12 cellular contexts compared by ENCODE assay signal in genomic region chr11:105080358-105080757, GRCh38. TPM values are rescaled to one million over a fixed set of nuclear protein-coding genes. Genes with fewer than 3 reads are reported as not detected.
DNase-seq lines count a peak whose midpoint lies in the region; FAIRE-seq and TF ChIP-seq lines count a peak whose summit lies in the region.
"Not testable (repeated sequence)": the region's sequence is repeated elsewhere in the genome, so short reads cannot be mapped to it uniquely, and the experiment has no call there.
"Had no signal": no experiment of that assay in that cellular context is flagged by ENCODE, and none has a peak within 500 bp of the region (broad histone marks: within the 10 kb centered on the region; RNA-seq: fewer than 3 reads in every experiment).

No MANE protein-coding gene starts in this region.

- 0 out of 2 replicates have a peak overlapping the region, but pooled peaks have one; percentile 3 for H3K4me2 ChIP-seq in BLaER1
- H3K4me2 ChIP-seq in keratinocyte (ENCODE audit: control insufficient read depth, extremely low read depth, insufficient read depth, low read depth, low read length), result peak overlapping the region; percentile 8
- peak overlapping the region; percentile 46 for H3K4me2 ChIP-seq in smooth muscle cell

- not testable (repeated sequence) for DNase-seq in H54 (ENCODE audit: insufficient read length, low spot score); T-helper 2 cell treated with Interferon-gamma antibody and Interleukin-4, amounts not matched to agents 5 μg/mL and 100 μg/mL, for 36 hours (ENCODE audit: low spot score); keratinocyte (ENCODE audit: low read depth, low spot score); mesothelial cell of epicardium (ENCODE audit: low spot score in 2 of 2, unreplicated experiment in 2 of 2); smooth muscle cell (lab: John Stamatoyannopoulos, UW; ENCODE audit: unreplicated experiment)
- peak; percentile 29 to 45 for DNase-seq in cardiac fibroblast (ENCODE audit: low read depth in 2 of 2)
- DNase-seq in fibroblast of peridontal ligament (ENCODE audit: extremely low read depth), result peak; percentile 18

- not testable (repeated sequence) for H3K27me3 ChIP-seq in BLaER1; keratinocyte (ENCODE audit: control insufficient read depth, extremely low read depth, insufficient read depth, low read length); smooth muscle cell (ENCODE audit: low read depth)

- H3K36me3 Mint-ChIP-seq in T-helper 2 cell treated with Interferon-gamma antibody and Interleukin-4, amounts not matched to agents 5 μg/mL and 100 μg/mL, for 36 hours (ENCODE audit: low read depth); mesothelial cell of epicardium: not testable (repeated sequence)

- not testable (repeated sequence) for H4K20me1 ChIP-seq in BLaER1; keratinocyte (ENCODE audit: control insufficient read depth, extremely low read depth, insufficient read depth, low read length); smooth muscle cell (ENCODE audit: low read depth)

- TF ChIP-seq POLR2A in H54 (IDR thresholded peaks at IDR 0.05; ENCODE audit: low read depth, low read length), result not testable (repeated sequence)

- H3K9ac ChIP-seq in BLaER1; keratinocyte (ENCODE audit: control insufficient read depth, extremely low read depth, insufficient read depth, low read length); smooth muscle cell (ENCODE audit: low read depth): not testable (repeated sequence)

- H3K4me3 ChIP-seq in BLaER1; cardiac fibroblast (replicated peaks in 1 of 2; ENCODE audit: low read depth in 2 of 2, low read length in 2 of 2); keratinocyte (ENCODE audit: control insufficient read depth in 2 of 3, extremely low read depth in 1 of 3, insufficient read depth in 2 of 3, low read depth in 1 of 3, low read length in 3 of 3); smooth muscle cell: not testable (repeated sequence)

- peaks cover 23% of the 10 kb centered on the region for H3K27me3 Mint-ChIP-seq in T-helper 2 cell treated with Interferon-gamma antibody and Interleukin-4, amounts not matched to agents 5 μg/mL and 100 μg/mL, for 36 hours (ENCODE audit: low read depth)
- not testable (repeated sequence) for H3K27me3 Mint-ChIP-seq in mesothelial cell of epicardium (ENCODE audit: low read depth)

- H3K9me3 Mint-ChIP-seq in T-helper 2 cell treated with Interferon-gamma antibody and Interleukin-4, amounts not matched to agents 5 μg/mL and 100 μg/mL, for 36 hours, result not testable (repeated sequence)
- peaks cover 14% of the 10 kb centered on the region for H3K9me3 Mint-ChIP-seq in mesothelial cell of epicardium

- H3K4me1 ChIP-seq in BLaER1; keratinocyte (ENCODE audit: control insufficient read depth, extremely low read depth, insufficient read depth, low read length); smooth muscle cell (ENCODE audit: low read depth): not testable (repeated sequence)

- peak overlapping the region; percentile 3 for H3K4me3 Mint-ChIP-seq in T-helper 2 cell treated with Interferon-gamma antibody and Interleukin-4, amounts not matched to agents 5 μg/mL and 100 μg/mL, for 36 hours
- H3K4me3 Mint-ChIP-seq in mesothelial cell of epicardium, result not testable (repeated sequence)

- not testable (repeated sequence) for H3K36me3 ChIP-seq in BLaER1; keratinocyte (ENCODE audit: control insufficient read depth in 2 of 2, extremely low read depth in 1 of 2, insufficient read depth in 2 of 2, low read length in 2 of 2); smooth muscle cell (ENCODE audit: low read depth)

- not testable (repeated sequence) for H3F3A ChIP-seq in smooth muscle cell (ENCODE audit: low read depth)

- dilution Hi-C loops in keratinocyte (cut with MboI; ENCODE audit: extremely low pct_ligation_motif_present, low sequenced_read_pairs), result not testable (repeated sequence)

- peak overlapping the region; percentile 63 for H2AFZ ChIP-seq in keratinocyte (ENCODE audit: control insufficient read depth, low read length)
- peak overlapping the region; percentile 75 for H2AFZ ChIP-seq in smooth muscle cell (ENCODE audit: low read depth)

- not testable (repeated sequence) for H3K9me3 ChIP-seq in BLaER1; keratinocyte (ENCODE audit: control insufficient read depth, low read depth, low read length); smooth muscle cell (replicated peaks; ENCODE audit: low read depth)

- H3K4me1 Mint-ChIP-seq in T-helper 2 cell treated with Interferon-gamma antibody and Interleukin-4, amounts not matched to agents 5 μg/mL and 100 μg/mL, for 36 hours (ENCODE audit: low read depth), result peaks cover 12% of the 10 kb centered on the region
- H3K4me1 Mint-ChIP-seq in mesothelial cell of epicardium, result peaks cover 26% of the 10 kb centered on the region

- not testable (repeated sequence) for H3K27ac Mint-ChIP-seq in T-helper 2 cell treated with Interferon-gamma antibody and Interleukin-4, amounts not matched to agents 5 μg/mL and 100 μg/mL, for 36 hours
- H3K27ac Mint-ChIP-seq in mesothelial cell of epicardium, result peak overlapping the region; percentile 62

- WGBS in smooth muscle cell (ENCODE audit: low lambda C conversion rate), result 14% methylated on average over 2 of the region's 2 CpGs

- H3K9me1 ChIP-seq in keratinocyte (ENCODE audit: control insufficient read depth, extremely low read depth, insufficient read depth, low read length), result not testable (repeated sequence)

- H3K79me2 ChIP-seq in keratinocyte (ENCODE audit: control insufficient read depth, insufficient read depth, low read length); smooth muscle cell (ENCODE audit: low read depth): not testable (repeated sequence)

- FAIRE-seq in H54 (lab: Jason Lieb, UNC), result peak; percentile 41
- peak; percentile 79 for FAIRE-seq in keratinocyte (lab: Jason Lieb, UNC)

- H3K27ac ChIP-seq in BLaER1; keratinocyte (ENCODE audit: control insufficient read depth, insufficient read depth, low read length); smooth muscle cell (ENCODE audit: low read depth): not testable (repeated sequence)

- not testable (repeated sequence) for TF ChIP-seq CTCF in cardiac fibroblast (IDR thresholded peaks at IDR 0.05; ENCODE audit: low read depth, low read length); keratinocyte (optimal IDR thresholded peaks at IDR 0.05 in 1 of 3, IDR thresholded peaks at IDR 0.05 in 1 of 3, conservative IDR thresholded peaks at IDR 0.05 in 1 of 3; ENCODE audit: extremely low read depth in 1 of 3, insufficient read depth in 2 of 3, low read length in 3 of 3); mesothelial cell of epicardium (IDR thresholded peaks at IDR 0.05; ENCODE audit: unreplicated experiment); smooth muscle cell (IDR thresholded peaks at IDR 0.05; ENCODE audit: borderline replicate concordance, insufficient read depth, poor library complexity, severe bottlenecking)

RNA-seq across cellular contexts. Expression of gene CARD16, which starts 35.2 kb away (rescaled TPM):
- 11.9 to 16.6 TPM (median 13.4 TPM) in 3 replicates for polyA plus RNA-seq in keratinocyte
- polyA plus RNA-seq in keratinocyte (2011; ENCODE audit: low read depth), result 0.86 TPM
- polyA plus RNA-seq in keratinocyte (2011; cell fraction: cytosol; rRNA removed), result 16.0 and 23.4 TPM in 2 replicates
- polyA plus RNA-seq in keratinocyte (2011; cell fraction: nucleus; rRNA removed), result 5.0 and 7.2 TPM in 2 replicates
- polyA plus RNA-seq in keratinocyte (2012; ENCODE audit: low replicate concordance), result 3.2 and 14.3 TPM in 2 replicates
- 2.1 to 5.2 TPM in 2 of 3 replicates, not detected in the other for polyA minus RNA-seq in keratinocyte
- 3.5 TPM for polyA minus RNA-seq in keratinocyte (2011; cell fraction: cytosol; rRNA and poly(A)+ RNA removed)
- 0.84 and 1.9 TPM in 2 replicates for polyA minus RNA-seq in keratinocyte (2011; cell fraction: nucleus; rRNA and poly(A)+ RNA removed)
- total RNA-seq in mesothelial cell of epicardium, result 1.5 to 2.3 TPM (median 1.6 TPM) in 3 replicates
- 1.3 and 3.7 TPM in 2 replicates for total RNA-seq in smooth muscle cell
- polyA plus RNA-seq in smooth muscle cell, result 5.5 and 12.7 TPM in 2 replicates
- total RNA-seq: HT-29, LHCN-M2 had no signal
- polyA plus RNA-seq: A549 had no signal

RNA-seq across cellular contexts. Expression of gene CASP1, which starts 45.4 kb away (rescaled TPM):
- polyA plus RNA-seq in keratinocyte, result 30.7 to 69.1 TPM (median 56.0 TPM) in 3 replicates
- polyA plus RNA-seq in keratinocyte (2011; ENCODE audit: low read depth), result 122 TPM
- 43.6 and 54.5 TPM in 2 replicates for polyA plus RNA-seq in keratinocyte (2011; cell fraction: cytosol; rRNA removed)
- polyA plus RNA-seq in keratinocyte (2011; cell fraction: nucleus; rRNA removed), result 43.5 and 50.7 TPM in 2 replicates
- 68.6 and 117 TPM in 2 replicates for polyA plus RNA-seq in keratinocyte (2012; ENCODE audit: low replicate concordance)
- 1.2 to 38.5 TPM (median 23.0 TPM) in 3 replicates for polyA minus RNA-seq in keratinocyte
- polyA minus RNA-seq in keratinocyte (2011; cell fraction: cytosol; rRNA and poly(A)+ RNA removed), result 27.4 TPM
- polyA minus RNA-seq in keratinocyte (2011; cell fraction: nucleus; rRNA and poly(A)+ RNA removed), result 13.1 and 18.5 TPM in 2 replicates
- total RNA-seq in mesothelial cell of epicardium, result 2.7 to 4.9 TPM (median 2.8 TPM) in 3 replicates
- 0.90 TPM in 1 of 2 replicates, not detected in the other for total RNA-seq in smooth muscle cell
- 1.2 TPM in 1 of 2 replicates, not detected in the other for polyA plus RNA-seq in smooth muscle cell
- total RNA-seq: HT-29 had no signal

RNA-seq across cellular contexts. Expression of gene CASP5, which starts 57.4 kb away (rescaled TPM):
- polyA plus RNA-seq in keratinocyte, result 0.15 TPM in 1 of 3 replicates, not detected in the others
- not detected for polyA plus RNA-seq in keratinocyte (2011; ENCODE audit: low read depth)
- polyA plus RNA-seq in keratinocyte (2011; cell fraction: cytosol; rRNA removed), result not detected in 2 replicates
- 0.51 and 0.87 TPM in 2 replicates for polyA plus RNA-seq in keratinocyte (2011; cell fraction: nucleus; rRNA removed)
- 0.39 TPM in 1 of 2 replicates, not detected in the other for polyA plus RNA-seq in keratinocyte (2012; ENCODE audit: low replicate concordance)
- polyA minus RNA-seq in keratinocyte, result not detected in 3 replicates
- polyA minus RNA-seq in keratinocyte (2011; cell fraction: cytosol; rRNA and poly(A)+ RNA removed), result not detected
- polyA minus RNA-seq in keratinocyte (2011; cell fraction: nucleus; rRNA and poly(A)+ RNA removed), result not detected in 2 replicates
- total RNA-seq in mesothelial cell of epicardium, result not detected in 3 replicates
- not detected in 2 replicates for total RNA-seq in smooth muscle cell
- polyA plus RNA-seq in smooth muscle cell, result not detected in 2 replicates
- total RNA-seq: CD8-positive, alpha-beta memory T cell; HT-29; LHCN-M2 had no signal
- polyA plus RNA-seq: A549; CD8-positive, alpha-beta memory T cell had no signal

RNA-seq across cellular contexts. Expression of gene CARD18, which starts 59.2 kb away (rescaled TPM):
- polyA plus RNA-seq in keratinocyte (2.5 to 11.5 TPM (median 10.4 TPM) in 3 replicates), smooth muscle cell (not detected in 2 replicates)
- polyA plus RNA-seq in keratinocyte (2011; ENCODE audit: low read depth), result 66.5 TPM
- polyA plus RNA-seq in keratinocyte (2011; cell fraction: cytosol; rRNA removed), result 9.1 and 20.3 TPM in 2 replicates
- polyA plus RNA-seq in keratinocyte (2011; cell fraction: nucleus; rRNA removed), result 3.5 and 7.6 TPM in 2 replicates
- polyA plus RNA-seq in keratinocyte (2012; ENCODE audit: low replicate concordance), result 6.1 and 132 TPM in 2 replicates
- polyA minus RNA-seq in keratinocyte, result 0.99 to 3.9 TPM in 2 of 3 replicates, not detected in the other
- polyA minus RNA-seq in keratinocyte (2011; cell fraction: cytosol; rRNA and poly(A)+ RNA removed), result not detected
- polyA minus RNA-seq in keratinocyte (2011; cell fraction: nucleus; rRNA and poly(A)+ RNA removed), result not detected in 2 replicates
- total RNA-seq in mesothelial cell of epicardium (not detected in 3 replicates), smooth muscle cell (not detected in 2 replicates)
- total RNA-seq: CD8-positive, alpha-beta memory T cell; HT-29; LHCN-M2 had no signal
- polyA plus RNA-seq: A549; CD8-positive, alpha-beta memory T cell had no signal
